8 cellular contexts compared by ENCODE assay signal in the genomic region with DNA sequence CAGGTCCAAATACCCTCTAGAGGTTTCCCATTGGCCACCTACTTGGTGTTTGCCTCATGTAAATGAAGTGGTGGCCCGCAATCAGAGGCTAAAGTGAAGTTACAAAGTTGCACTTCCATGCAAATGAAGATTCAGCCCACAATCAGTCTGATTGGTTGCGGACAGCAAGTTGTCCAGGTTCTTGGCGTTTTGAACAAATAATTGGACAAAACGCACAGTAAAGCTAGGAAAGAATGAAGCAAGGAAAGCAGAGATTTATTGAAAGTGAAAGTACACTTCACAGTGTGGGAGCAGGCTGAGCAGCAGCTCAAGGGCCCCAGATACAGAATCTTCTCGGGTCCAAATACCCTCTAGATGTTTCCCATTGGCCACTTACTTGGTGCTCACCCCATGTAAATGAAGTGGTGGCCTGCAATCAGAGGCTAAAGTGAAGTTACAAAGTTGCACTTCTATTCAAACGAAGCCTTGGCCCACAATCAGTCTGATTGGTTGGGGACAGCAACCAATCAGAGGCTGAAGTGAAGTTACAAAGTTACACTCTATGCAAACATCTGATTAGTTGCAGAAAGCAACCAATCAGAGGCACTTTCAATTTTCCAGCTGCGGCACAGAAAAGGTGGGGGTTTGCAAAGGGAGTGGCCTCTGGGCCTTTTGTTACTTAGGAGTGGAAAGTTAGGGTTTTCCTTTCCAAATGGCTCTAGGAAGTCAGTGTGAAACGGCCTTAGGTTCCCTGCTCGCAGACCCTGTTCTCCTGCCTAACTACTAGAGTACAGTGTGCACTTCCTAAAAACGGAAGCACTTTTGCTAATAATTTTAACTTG. TPM values are rescaled to one million over a fixed set of nuclear protein-coding genes. Genes with fewer than 3 reads are reported as not detected.
DNase-seq lines count a peak whose midpoint lies in the region; ATAC-seq, FAIRE-seq and TF ChIP-seq lines count a peak whose summit lies in the region.

No MANE protein-coding gene starts in this region.

- FAIRE-seq in GM12878 (lab: Jason Lieb, UNC) = no peak

- peaks cover 46% of the 10 kb centered on the region for H3K4me1 Mint-ChIP-seq in T-helper 17 cell

- H3K4me3 ChIP-seq in GM12878 (peak overlapping the region; percentile 59; the same call in 1 of the 2 replicates), lower leg skin (ENCODE audit: low read depth, poor library complexity, severe bottlenecking) (no peak overlapping the region)

- intact Hi-C loops in GM12878 (cut with micrococcal nuclease; ENCODE audit: unreplicated experiment) (loop anchor here (5.0 kb wide), 1 partner anchor 294 kb away; the partner anchor contains the start of gene UBAC2), lower leg skin (cut with DNase I; ENCODE audit: low total_unique reads) (no loop called here)

- peak overlapping the region; percentile 60 for H3K27ac ChIP-seq in GM12878 (ENCODE audit: control insufficient read depth, insufficient read depth)

- H3K27ac Mint-ChIP-seq in T-helper 17 cell = peak overlapping the region; percentile 97

- TF ChIP-seq CTCF in GM12878 (IDR thresholded peaks at IDR 0.05 in 2 of 3, conservative IDR thresholded peaks at IDR 0.05 in 1 of 3; ENCODE audit: control insufficient read depth in 2 of 3, extremely low read depth in 1 of 3, insufficient read depth in 1 of 3, low read depth in 3 of 3, low read length in 3 of 3) (no peak), lower leg skin (IDR thresholded peaks at IDR 0.05) (no peak)

- peaks cover 7% of the 10 kb centered on the region for H3K4me1 ChIP-seq in GM12878 (ENCODE audit: control insufficient read depth, insufficient read depth, low read length)

- in situ Hi-C loops in GM12878 (cut with MboI) = no loop called here

- RAD21 ChIA-PET in GM12878 (lab: Charles Lee; ENCODE audit: unreplicated experiment) = no interaction called here

- ATAC-seq in HG03342 (IDR thresholded peaks at IDR 0.05; ENCODE audit: unreplicated experiment) (peak; percentile 42), T-helper 17 cell (peak; percentile 46), GM12878 (peak; percentile 50)

- WGBS in GM12878 (ENCODE audit: insufficient coverage, insufficient replicate concordance, low lambda C conversion rate, missing lambda C conversion rate) = 8% methylated on average over 10 of the region's 10 CpGs
- WGBS in lower leg skin, 2 donors = 59 to 60% methylated on average over 10 of the region's 10 CpGs

- no peaks in the 10 kb centered on the region for H4K20me1 ChIP-seq in GM12878 (ENCODE audit: control insufficient read depth, insufficient read depth)

- peak overlapping the region; percentile 96 for H3K4me3 Mint-ChIP-seq in T-helper 17 cell

- BruUV-seq in GM12878 (replicated peaks; lab: Mats Ljungman, UMichigan) = no TSS peak

- peaks cover 16% of the 10 kb centered on the region for H3K79me2 ChIP-seq in GM12878 (ENCODE audit: control insufficient read depth, insufficient read depth, low read length)

- no peaks in the 10 kb centered on the region for H3K36me3 ChIP-seq in GM12878 (ENCODE audit: control insufficient read depth in 2 of 2, insufficient read depth in 2 of 2, low read length in 1 of 2)

- SMC1A ChIA-PET in GM12878 (lab: Charles Lee; ENCODE audit: uncharacterized antibody, unreplicated experiment) = interaction anchor here (0.6 to 3.0 kb wide), 2 partner anchors 9 to 61 kb away, joined by 3 to 15 read pairs; no protein-coding TSS in a partner anchor

- no peaks in the 10 kb centered on the region for H3K9me3 ChIP-seq in T-helper 17 cell (ENCODE audit: control insufficient read depth, low read length, poor library complexity, severe bottlenecking)
- no peaks in the 10 kb centered on the region; the same call in 2 of the 3 replicates for H3K9me3 ChIP-seq in GM12878 (replicated peaks; ENCODE audit: control insufficient read depth, insufficient read depth, low read length)

- DNase-seq in activated gamma-delta T cell treated with Interleukin-2 at 50 U/mL for 16 hours (peak; percentile 52), activated gamma-delta T cell (lab: John Stamatoyannopoulos, UW) (no peak), T-helper 17 cell (peak; percentile 37 to 58 (median 47)), GM12878 (ENCODE audit: low read depth, low spot score) (peak; percentile 75), lower leg skin (ENCODE audit: low spot score in 2 of 2) (peak; percentile 80 to 93), NCI-H345 (lab: John Stamatoyannopoulos, UW) (no peak)
- DNase-seq in stimulated activated CD8-positive, alpha-beta memory T cell treated with anti-CD3 and anti-CD28 coated beads, Interleukin-7, amount 100 ng/mL, for 4 hours (ENCODE audit: low read depth in 2 of 2) = peak; percentile 39 to 58

- POLR2A ChIA-PET in GM12878 (lab: Charles Lee) = interaction anchor here (1.3 kb wide), 1 partner anchor 9 kb away, joined by 4 read pairs; no protein-coding TSS in a partner anchor

- peak overlapping the region; percentile 59 for H3K4me2 ChIP-seq in GM12878 (ENCODE audit: control insufficient read depth, insufficient read depth)

- CTCF ChIA-PET in GM12878 (lab: Yijun Ruan, JAX) = interaction anchor here (0.5 to 1.5 kb wide), 6 partner anchors 9 to 739 kb away, joined by 3 to 10 read pairs (median 3); no protein-coding TSS in a partner anchor

- H3K27me3 ChIP-seq in GM12878 (replicated peaks in 1 of 2; ENCODE audit: control insufficient read depth in 2 of 2, insufficient read depth in 2 of 2, low read length in 1 of 2) = no peaks in the 10 kb centered on the region

- peak; percentile 23; the same call in 1 of the 2 replicates for TF ChIP-seq POLR2A in GM12878 (IDR thresholded peaks at IDR 0.05; ENCODE audit: low read depth, low read length)
- TF ChIP-seq POLR2A in lower leg skin (IDR thresholded peaks at IDR 0.05) = no peak

- no peaks in the 10 kb centered on the region for H3K27me3 Mint-ChIP-seq in T-helper 17 cell

- H3K36me3 Mint-ChIP-seq in T-helper 17 cell (ENCODE audit: low read depth) = no peaks in the 10 kb centered on the region

- no peak for TF ChIP-seq RAD21 in GM12878 (IDR thresholded peaks at IDR 0.05; ENCODE audit: insufficient read depth, low read depth, low read length)

- no peak for TF ChIP-seq EP300 in GM12878 (IDR thresholded peaks at IDR 0.05; ENCODE audit: borderline replicate concordance in 1 of 2, control insufficient read depth in 1 of 2, low read depth in 2 of 2, low read length in 2 of 2)

- H3K9ac ChIP-seq in GM12878 (ENCODE audit: control insufficient read depth, insufficient read depth, low read length) = peak overlapping the region; percentile 31; the same call in 1 of the 2 replicates

- H2AFZ ChIP-seq in GM12878 (ENCODE audit: control insufficient read depth, low read depth, low read length) = peak overlapping the region; percentile 70

TF ChIP-seq in GM12878, 131 proteins besides CTCF, POLR2A, EP300 and RAD21 (continues in another document):
- TF ChIP-seq BHLHE40 (IDR thresholded peaks at IDR 0.05; ENCODE audit: borderline replicate concordance in 1 of 2, low read depth in 2 of 2, low read length in 1 of 2) (no peak), TAF1 (IDR thresholded peaks at IDR 0.05; ENCODE audit: borderline replicate concordance, low read depth, low read length) (0 out of 2 replicates have a peak, but pooled peaks have one; percentile 2), PAX5 (IDR thresholded peaks at IDR 0.05; ENCODE audit: borderline replicate concordance, low read depth, low read length) (no peak), GATAD2B (conservative IDR thresholded peaks at IDR 0.05; ENCODE audit: low read depth) (no peak), HDAC6 (IDR thresholded peaks at IDR 0.05; ENCODE audit: unreplicated experiment) (no peak), MYB (IDR thresholded peaks at IDR 0.05; ENCODE audit: borderline replicate concordance, low read depth, low read length) (no peak), SP1 (IDR thresholded peaks at IDR 0.05; ENCODE audit: low read depth, low read length) (peak; percentile 71), SREBF1 (IDR thresholded peaks at IDR 0.05; ENCODE audit: low read length) (no peak), BACH1 (IDR thresholded peaks at IDR 0.05; ENCODE audit: borderline replicate concordance) (no peak), FOS (IDR thresholded peaks at IDR 0.05; ENCODE audit: borderline replicate concordance, extremely low read depth, insufficient read length) (peak; percentile 30)

RNA-seq across cellular contexts. Expression of gene TM9SF2, which starts 4.7 kb away (rescaled TPM):
- 10 to 100 TPM; 42.4 to 50.7 TPM for total RNA-seq in T-helper 17 cell
- total RNA-seq in GM12878 (2013; cell fraction: nucleolus; rRNA removed) = 49.7 and 55.0 TPM in 2 replicates
- 89.3 and 113 TPM in 2 replicates for total RNA-seq in GM12878 (2014; rRNA removed)
- 96.5 and 99.3 TPM in 2 replicates for total RNA-seq in GM12878 (2014; rRNA removed; fragmentation: Illumina TruSeq; extraction: Trizol)
- total RNA-seq in GM12878 (2021) = 75.0 and 77.2 TPM in 2 replicates
- 29.1 TPM for polyA plus RNA-seq in GM12878 (2011; ENCODE audit: low read depth)
- 75.1 and 98.9 TPM in 2 replicates for polyA plus RNA-seq in GM12878 (2011; rRNA removed)
- polyA plus RNA-seq in GM12878 (2011; cell fraction: cytosol; rRNA removed) = 28.8 and 35.5 TPM in 2 replicates
- polyA plus RNA-seq in GM12878 (2011; cell fraction: nucleus; rRNA removed) = 32.7 and 35.4 TPM in 2 replicates
- 41.6 and 48.4 TPM in 2 replicates for polyA plus RNA-seq in GM12878 (2012)
- polyA plus RNA-seq in GM12878 (2014; fragmentation: Illumina TruSeq; extraction: Trizol) = 81.2 and 95.6 TPM in 2 replicates
- 10 to 100 TPM; 34.6 to 42.5 TPM for polyA plus RNA-seq in GM12878 (2014; fragmentation: Nextera tagmentation; extraction: Ambion mirVana)
- polyA plus RNA-seq in GM12878 (2014; rRNA removed) = 51.8 and 62.9 TPM in 2 replicates
- polyA plus RNA-seq in GM12878 (2016; fragmentation: Nextera tagmentation; extraction: Ambion mirVana) = 100 to 1,000 TPM; 122 to 128 TPM
- 51.3 and 62.7 TPM in 2 replicates for polyA minus RNA-seq in GM12878 (2011; rRNA and poly(A)+ RNA removed)
- 37.8 and 67.8 TPM in 2 replicates for polyA minus RNA-seq in GM12878 (2011; cell fraction: cytosol; rRNA and poly(A)+ RNA removed)
- polyA minus RNA-seq in GM12878 (2011; cell fraction: nucleus; rRNA and poly(A)+ RNA removed) = 17.5 and 30.4 TPM in 2 replicates
- 100 to 1,000 TPM in 2 of 4 donors, 10 to 100 TPM in 2; 66.5 to 111 (median 88.0) TPM for total RNA-seq in lower leg skin

Comparison
In these comparisons a context has a peak if more than half of its experiments do, and no peak if none do; other contexts are left out.
1. DNase-seq: peak in activated gamma-delta T cell treated with Interleukin-2 at 50 U/mL for 16 hours (single experiment), T-helper 17 cell (3 of 3), GM12878 (single experiment), lower leg skin (2 of 2) and stimulated activated CD8-positive, alpha-beta memory T cell treated with anti-CD3 and anti-CD28 coated beads, Interleukin-7, amount 100 ng/mL, for 4 hours (2 of 2); none in activated gamma-delta T cell (single experiment) and NCI-H345 (single experiment).
2. Peak in every context shown above with its lines, with median percentiles within 50 percentile points of each other: ATAC-seq.